In genomic region chr19:9791552-9792181, GRCh38 we compare ENCODE assay signal across 8 cellular contexts. TPM values are rescaled to one million over a fixed set of nuclear protein-coding genes. Genes with fewer than 3 reads are reported as not detected.
DNase-seq lines count a peak whose midpoint lies in the region; ATAC-seq and TF ChIP-seq lines count a peak whose summit lies in the region.

No MANE protein-coding gene starts in this region.

- H3K4me3 Mint-ChIP-seq in Calu3 (ENCODE audit: low read depth, unreplicated experiment) = peak overlapping the region; percentile 66
- H3K4me3 Mint-ChIP-seq in HFFc6 = peak overlapping the region; percentile 88
- H3K4me3 Mint-ChIP-seq in immature natural killer cell = peak overlapping the region; percentile 83 to 94 (median 89)

- no peak for TF ChIP-seq CTCF in Calu3 (IDR thresholded peaks at IDR 0.05; ENCODE audit: unreplicated experiment)
- no peak for TF ChIP-seq CTCF in HFFc6 (IDR thresholded peaks at IDR 0.05)

- H3K36me3 Mint-ChIP-seq in Calu3 (ENCODE audit: insufficient read depth, unreplicated experiment) (peaks cover 18% of the 10 kb centered on the region), HFFc6 (ENCODE audit: low read depth) (no peaks in the 10 kb centered on the region), immature natural killer cell (no peaks in the 10 kb centered on the region)

- no peaks in the 10 kb centered on the region for H3K9me3 Mint-ChIP-seq in Calu3 (ENCODE audit: low read depth, unreplicated experiment)
- H3K9me3 Mint-ChIP-seq in HFFc6 = no peaks in the 10 kb centered on the region
- no peaks in the 10 kb centered on the region for H3K9me3 Mint-ChIP-seq in immature natural killer cell

- H3K27ac ChIP-seq in caudate nucleus (ENCODE audit: low read depth, low read length) = peak overlapping the region; percentile 96
- peak overlapping the region in 20 of 21 experiments; percentile 66 to 95 (median 88) for H3K27ac ChIP-seq in skin epidermis

- intact Hi-C loops in Calu3 (cut with micrococcal nuclease; ENCODE audit: unreplicated experiment) = no loop called here

- DNase-seq in Calu3 (peak; percentile 84), HFFc6 (peak; percentile 85), NCI-H2227 treated with DMSO at 0.1 percent for 48 hours (lab: John Stamatoyannopoulos, UW) (peak; percentile 80), caudate nucleus (lab: John Stamatoyannopoulos, UW) (peak; percentile 60 to 99 (median 91)), immature natural killer cell (peak; percentile 83 to 85 (median 84))
- peak; percentile 87 for DNase-seq in activated CD4-positive, CD25-positive, alpha-beta regulatory T cell treated with anti-CD3 and anti-CD28 coated beads, Interleukin-2, amount 50 U/mL, for 16 hours (ENCODE audit: low read depth, low spot score)

- CTCF ChIA-PET in Calu3 (lab: Charles Lee) = no interaction called here

- peak overlapping the region; percentile 47 to 76 (median 58) for H3K4me3 ChIP-seq in skin epidermis

- peaks cover 6% of the 10 kb centered on the region for H3K4me1 Mint-ChIP-seq in Calu3 (ENCODE audit: low read depth, unreplicated experiment)
- peaks cover 28% of the 10 kb centered on the region for H3K4me1 Mint-ChIP-seq in HFFc6 (ENCODE audit: low read depth)
- H3K4me1 Mint-ChIP-seq in immature natural killer cell = peaks cover 24 to 33% of the 10 kb centered on the region in 2 donors

- no peaks in the 10 kb centered on the region for H3K27me3 Mint-ChIP-seq in Calu3 (ENCODE audit: unreplicated experiment)
- peaks cover 3% of the 10 kb centered on the region for H3K27me3 Mint-ChIP-seq in HFFc6 (ENCODE audit: insufficient read depth)
- peaks cover 0 to 6% (median 3%) of the 10 kb centered on the region in 3 donors for H3K27me3 Mint-ChIP-seq in immature natural killer cell (ENCODE audit: low read depth in 3 of 3)

- no TSS peak for BruUV-seq in Calu3 (replicated peaks; lab: Mats Ljungman, UMichigan)

- no peak overlapping the region for H3K27ac Mint-ChIP-seq in Calu3 (ENCODE audit: unreplicated experiment)
- peak overlapping the region; percentile 74 for H3K27ac Mint-ChIP-seq in HFFc6
- peak overlapping the region; percentile 77 to 96 (median 90) for H3K27ac Mint-ChIP-seq in immature natural killer cell

- no peak for ATAC-seq in GM19035 (IDR thresholded peaks at IDR 0.05; ENCODE audit: unreplicated experiment)

RNA-seq across cellular contexts. Expression of gene ZNF846, which starts 23.1 kb away (rescaled TPM):
- total RNA-seq in Calu3 (2022) = 7.8 and 8.0 TPM in 2 replicates
- total RNA-seq in HFFc6 (2021; fragmentation: NEBNext Ultra II Directional; extraction: Animal tissue kit (Norgen Biotek cat#: 25700)) = 1 to 10 TPM; 3.9 to 6.2 (median 4.9) TPM
- 1 to 10 TPM; 4.5 to 7.4 (median 6.1) TPM for polyA plus RNA-seq in immature natural killer cell

RNA-seq across cellular contexts. Expression of gene FBXL12, which starts 27.2 kb away (rescaled TPM):
- total RNA-seq in Calu3 (2022) = 20.7 and 21.4 TPM in 2 replicates
- total RNA-seq in HFFc6 (2021; fragmentation: NEBNext Ultra II Directional; extraction: Animal tissue kit (Norgen Biotek cat#: 25700)) = 10 to 100 TPM; 25.2 to 29.0 (median 27.2) TPM
- polyA plus RNA-seq in immature natural killer cell = 10 to 100 TPM; 12.2 to 17.2 (median 14.2) TPM

RNA-seq across cellular contexts. Expression of gene UBL5, which starts 36.1 kb away (rescaled TPM):
- 233 and 234 TPM in 2 replicates for total RNA-seq in Calu3 (2022)
- 100 to 1,000 TPM; 365 to 483 (median 418) TPM for total RNA-seq in HFFc6 (2021; fragmentation: NEBNext Ultra II Directional; extraction: Animal tissue kit (Norgen Biotek cat#: 25700))
- 1,000 to 10,000 TPM in 1 of 3 donors, 100 to 1,000 TPM in 2; 610 to 1,222 (median 775) TPM for polyA plus RNA-seq in immature natural killer cell

RNA-seq across cellular contexts. Expression of gene PIN1, which starts 43.5 kb away (rescaled TPM):
- 49.5 and 51.0 TPM in 2 replicates for total RNA-seq in Calu3 (2022)
- total RNA-seq in HFFc6 (2021; fragmentation: NEBNext Ultra II Directional; extraction: Animal tissue kit (Norgen Biotek cat#: 25700)) = 100 to 1,000 TPM; 113 to 153 (median 120) TPM
- polyA plus RNA-seq in immature natural killer cell = 100 to 1,000 TPM; 143 to 227 (median 183) TPM
